Comparison of ENCODE assay signal across 8 cellular contexts in genomic region chr12:12350868-12351463, GRCh38. TPM values are rescaled to one million over a fixed set of nuclear protein-coding genes. Genes with fewer than 3 reads are reported as not detected.
A peak's percentile ranks its signal among the peaks of the same experiment; 100 is the strongest.
DNase-seq lines count a peak whose midpoint lies in the region; ATAC-seq and TF ChIP-seq lines count a peak whose summit lies in the region.

No MANE protein-coding gene starts in this region.

- peak overlapping the region; percentile 43 for H3K27ac ChIP-seq in foreskin keratinocyte
- peak overlapping the region in 18 of 21 experiments; percentile 43 to 90 (median 82) for H3K27ac ChIP-seq in skin epidermis

- H3K4me1 ChIP-seq in foreskin keratinocyte = peaks cover 22% of the 10 kb centered on the region

- ATAC-seq in foreskin keratinocyte = peak; percentile 83

- no peak for TF ChIP-seq CTCF in foreskin keratinocyte (conservative IDR thresholded peaks at IDR 0.05)

- no peak overlapping the region for H3K4me3 ChIP-seq in skin epidermis

- H3K27me3 ChIP-seq in foreskin keratinocyte = no peaks in the 10 kb centered on the region

- peak; percentile 16 for DNase-seq in NCI-H146 (lab: John Stamatoyannopoulos, UW)
- no peak for DNase-seq in NCI-H146 treated with DMSO at 0.1 percent for 48 hours (lab: John Stamatoyannopoulos, UW; ENCODE audit: unreplicated experiment)
- DNase-seq in SW480 (ENCODE audit: low spot score) = peak; percentile 92
- DNase-seq in foreskin keratinocyte = peak; percentile 83 to 87
- no peak for DNase-seq in germinal center (ENCODE audit: low spot score)
- no peak for DNase-seq in NCI-H187 treated with DMSO at 0.1 percent for 48 hours (lab: John Stamatoyannopoulos, UW)
- DNase-seq in DMS114 treated with DMSO at 0.1 percent for 48 hours (lab: John Stamatoyannopoulos, UW; ENCODE audit: unreplicated experiment) = no peak

RNA-seq across cellular contexts. Expression of gene MANSC1, which starts 0.9 kb away (rescaled TPM):
- total RNA-seq in foreskin keratinocyte = 3.8 and 4.8 TPM in 2 replicates
- 2.5 and 3.0 TPM in 2 replicates for polyA plus RNA-seq in foreskin keratinocyte

RNA-seq across cellular contexts. Expression of gene BORCS5, which starts 5.9 kb away (rescaled TPM):
- 5.5 and 6.6 TPM in 2 replicates for total RNA-seq in foreskin keratinocyte
- 6.8 and 10.1 TPM in 2 replicates for polyA plus RNA-seq in foreskin keratinocyte

Comparison
In these comparisons a context has a peak if more than half of its experiments do, and no peak if none do; other contexts are left out.
1. DNase-seq: peak in NCI-H146 (single experiment), SW480 (single experiment) and foreskin keratinocyte (2 of 2); none in NCI-H146 treated with DMSO at 0.1 percent for 48 hours (single experiment), germinal center (single experiment), NCI-H187 treated with DMSO at 0.1 percent for 48 hours (single experiment) and DMS114 treated with DMSO at 0.1 percent for 48 hours (single experiment).